15 cellular contexts compared by ENCODE assay signal in the genomic region with DNA sequence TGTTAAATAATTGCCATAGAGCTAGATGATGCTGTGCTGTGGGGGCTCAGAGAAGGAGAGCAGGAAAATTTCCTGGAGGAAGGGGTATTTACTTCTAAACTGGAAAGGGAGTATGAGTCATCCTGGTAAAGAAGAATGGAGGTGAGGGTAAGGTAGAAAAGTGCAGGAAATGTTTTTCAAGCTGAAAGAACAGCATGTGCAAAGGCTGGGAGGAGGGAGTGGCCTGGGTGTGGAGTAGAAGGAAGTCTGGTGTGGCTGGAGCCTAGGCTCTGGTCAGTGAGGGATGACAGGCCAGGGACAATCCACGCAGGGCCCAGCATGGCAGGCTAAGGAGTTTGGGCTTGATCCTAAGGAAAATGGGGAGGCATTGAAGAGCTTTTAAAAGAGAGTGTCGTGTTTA. TPM values are rescaled to one million over a fixed set of nuclear protein-coding genes. Genes with fewer than 3 reads are reported as not detected.
DNase-seq lines count a peak whose midpoint lies in the region; ATAC-seq and TF ChIP-seq lines count a peak whose summit lies in the region.
"Had no signal": no experiment of that assay in that cellular context is flagged by ENCODE, and none has a peak within 500 bp of the region (broad histone marks: within the 10 kb centered on the region; RNA-seq: fewer than 3 reads in every experiment).

No MANE protein-coding gene starts in this region.

- H3K4me1 ChIP-seq in mammary epithelial cell (ENCODE audit: insufficient read depth, low read length): peaks cover 14% of the 10 kb centered on the region

- no peak overlapping the region for H3K4me2 ChIP-seq in mammary epithelial cell (ENCODE audit: insufficient read depth, low read depth, low read length)

- H3K9me3 ChIP-seq in mammary epithelial cell (replicated peaks; ENCODE audit: insufficient read depth, low read length): no peaks in the 10 kb centered on the region

- peak overlapping the region; percentile 36 for H2AFZ ChIP-seq in mammary epithelial cell (ENCODE audit: low read depth, low read length)

- H3K27ac ChIP-seq in C4-2B: peak overlapping the region; percentile 20
- H3K27ac ChIP-seq in mammary epithelial cell (ENCODE audit: insufficient read depth, low read depth, low read length): peak overlapping the region; percentile 0
- peak overlapping the region; percentile 68 for H3K27ac ChIP-seq in epithelial cell of prostate

- no peak for ATAC-seq in GM19463 (IDR thresholded peaks at IDR 0.05; ENCODE audit: unreplicated experiment)
- ATAC-seq: HepG2 had no signal

- 100% methylated on average over 2 of the region's 2 CpGs for WGBS in mammary epithelial cell (ENCODE audit: low coverage, missing lambda C conversion rate)

- H4K20me1 ChIP-seq in mammary epithelial cell (ENCODE audit: insufficient read depth, low read length): no peaks in the 10 kb centered on the region

- CTCF ChIA-PET in mammary epithelial cell (lab: Charles Lee; ENCODE audit: low non-redundant PET): no interaction called here
- CTCF ChIA-PET in GM10248 (lab: Yijun Ruan, JAX): no interaction called here

- intact Hi-C loops in mammary epithelial cell (cut with micrococcal nuclease): no loop called here
- intact Hi-C loops in posterior vena cava (cut with DNase I): no loop called here

- peak; percentile 38 for DNase-seq in mammary epithelial cell
- DNase-seq in epithelial cell of prostate (ENCODE audit: low read depth, low spot score): no peak
- peak; percentile 48 for DNase-seq in posterior vena cava (ENCODE audit: low spot score)
- no peak for DNase-seq in NCI-H1105 (lab: John Stamatoyannopoulos, UW)
- no peak for DNase-seq in GF-D8 (lab: John Stamatoyannopoulos, UW)
- DNase-seq in GM10248 (ENCODE audit: extremely low spot score): no peak
- DNase-seq: Calu3; CD4-positive, alpha-beta memory T cell; KBM-7; NCI-H1694 treated with DMSO at 0.1 percent for 48 hours; SHP77 treated with DMSO at 0.1 percent for 48 hours had no signal

- no peak overlapping the region for H3K4me3 ChIP-seq in mammary epithelial cell (replicated peaks in 1 of 3; ENCODE audit: insufficient read depth in 1 of 3, low read depth in 2 of 3, low read length in 3 of 3)

- no peaks in the 10 kb centered on the region for H3K27me3 ChIP-seq in mammary epithelial cell (ENCODE audit: insufficient read depth, low read length)

- POLR2A ChIA-PET in GM10248 (lab: Yijun Ruan, JAX): no interaction called here

- in situ Hi-C loops in mammary epithelial cell (cut with MboI; ENCODE audit: low sequenced_read_pairs in 2 of 2): no loop called here

- no TSS peak for BruUV-seq in mammary epithelial cell (replicated peaks; lab: Mats Ljungman, UMichigan)

- no peaks in the 10 kb centered on the region for H3K36me3 ChIP-seq in mammary epithelial cell (ENCODE audit: insufficient read depth, low read length)

- no peak overlapping the region for H3K9ac ChIP-seq in mammary epithelial cell (ENCODE audit: insufficient read depth, low read length)

- dilution Hi-C loops in mammary epithelial cell (cut with HindIII; ENCODE audit: low sequenced_read_pairs): no loop called here

- TF ChIP-seq CTCF in C4-2B (conservative IDR thresholded peaks at IDR 0.05): no peak
- no peak for TF ChIP-seq CTCF in mammary epithelial cell (conservative IDR thresholded peaks at IDR 0.05 in 1 of 2, IDR thresholded peaks at IDR 0.05 in 1 of 2; ENCODE audit: extremely low read depth in 1 of 2, insufficient read depth in 1 of 2, low read depth in 1 of 2, low read length in 2 of 2)
- TF ChIP-seq CTCF in GM10248 (IDR thresholded peaks at IDR 0.05; ENCODE audit: control extremely low read depth, extremely low read depth, low read depth, missing control alignments): no peak

- H3K79me2 ChIP-seq in mammary epithelial cell (ENCODE audit: insufficient read depth, low read length): no peaks in the 10 kb centered on the region

RNA-seq across cellular contexts. Expression of gene MATN1, which starts 45.9 kb away (rescaled TPM):
- total RNA-seq in mammary epithelial cell (not detected), posterior vena cava (not detected)
- 0.05 TPM for polyA plus RNA-seq in mammary epithelial cell
- polyA minus RNA-seq in mammary epithelial cell: not detected
- total RNA-seq: A172, Calu3 had no signal

Comparison
In these comparisons a context has a peak if more than half of its experiments do, and no peak if none do; other contexts are left out.
1. H3K27ac ChIP-seq: peak in every context shown above with its lines; median percentile 68 in epithelial cell of prostate; 20 in C4-2B; 0 in mammary epithelial cell.
2. DNase-seq: peak in mammary epithelial cell (single experiment) and posterior vena cava (single experiment); none in epithelial cell of prostate (single experiment), NCI-H1105 (single experiment), GF-D8 (single experiment) and GM10248 (single experiment).